In genomic region chr10:26509311-26509710, GRCh38 we compare ENCODE assay signal across 14 cellular contexts.
"Had no signal": no experiment of that assay in that cellular context is flagged by ENCODE, and none has a peak within 500 bp of the region (broad histone marks: within the 10 kb centered on the region; RNA-seq: fewer than 3 reads in every experiment).

No MANE protein-coding gene starts in this region.

- H3K9me3 Mint-ChIP-seq: activated T-cell treated with anti-CD3 and anti-CD28 coated beads, Interleukin-2, amount 50 U/mL, for 4 hours had no signal

- ATAC-seq: activated T-cell treated with anti-CD3 and anti-CD28 coated beads, Interleukin-2, amount 50 U/mL, for 4 hours; foreskin keratinocyte; pancreas; sciatic nerve had no signal

- H3K9me3 ChIP-seq: pancreas, testis, upper lobe of left lung had no signal

- H3K27me3 ChIP-seq: brain microvascular endothelial cell, pancreas, stomach, testis, upper lobe of left lung had no signal

- H3K4me1 ChIP-seq: foreskin keratinocyte, pancreas, stomach, testis, upper lobe of left lung had no signal

- DNase-seq: activated CD4-positive, alpha-beta T cell treated with anti-CD3 and anti-CD28 coated beads for 1 hour; activated CD4-positive, alpha-beta T cell treated with anti-CD3 and anti-CD28 coated beads, Interleukin-2, amount 50 U/mL, for 48 hours; activated effector memory CD4-positive, alpha-beta T cell treated with anti-CD3 and anti-CD28 coated beads, Interleukin-2, amount 50 U/mL, for 16 hours; activated T-cell treated with anti-CD3 and anti-CD28 coated beads, Interleukin-2, amount 50 U/mL, for 4 hours; anterior cingulate cortex; brain microvascular endothelial cell; cortex of kidney; effector CD8-positive, alpha-beta T cell; foreskin keratinocyte; pancreas; stomach; testis; upper lobe of left lung had no signal

- H3K36me3 ChIP-seq: brain microvascular endothelial cell, pancreas had no signal

- H3K4me3 Mint-ChIP-seq: activated T-cell treated with anti-CD3 and anti-CD28 coated beads, Interleukin-2, amount 50 U/mL, for 4 hours had no signal

- H3K4me3 ChIP-seq: pancreas, stomach, testis, upper lobe of left lung had no signal

- H3K27ac ChIP-seq: brain microvascular endothelial cell, foreskin keratinocyte, pancreas, stomach, testis, upper lobe of left lung had no signal

- FAIRE-seq: pancreas had no signal
